In genomic region chr6:153947817-153948447, GRCh38 we compare ENCODE assay signal across 8 cellular contexts.
DNase-seq lines count a peak whose midpoint lies in the region; ATAC-seq and TF ChIP-seq lines count a peak whose summit lies in the region.

No MANE protein-coding gene starts in this region.

- peak; percentile 68 for ATAC-seq in HG02642 (IDR thresholded peaks at IDR 0.05; ENCODE audit: poor library complexity, unreplicated experiment)
- no peak for ATAC-seq in foreskin keratinocyte
- no peak for ATAC-seq in HG03521 (IDR thresholded peaks at IDR 0.05; ENCODE audit: unreplicated experiment)
- no peak for ATAC-seq in GM19328 (IDR thresholded peaks at IDR 0.05; ENCODE audit: unreplicated experiment)

- TF ChIP-seq CTCF in foreskin keratinocyte (conservative IDR thresholded peaks at IDR 0.05), result peak; percentile 43
- TF ChIP-seq CTCF in spleen (IDR thresholded peaks at IDR 0.05 in 8 of 11, conservative IDR thresholded peaks at IDR 0.05 in 3 of 11), result peak in 9 of 11 experiments; percentile 25 to 64 (median 47)

- DNase-seq in A172 (ENCODE audit: low spot score) (peak; percentile 27), ELF-1 (ENCODE audit: low read depth, low spot score) (peak; percentile 78), SHP77 treated with DMSO at 0.1 percent for 48 hours (lab: John Stamatoyannopoulos, UW) (peak; percentile 14), foreskin keratinocyte (no peak), spleen (no peak)

- H3K9me3 ChIP-seq in spleen, result no peaks in the 10 kb centered on the region

- H3K36me3 ChIP-seq in spleen, result no peaks in the 10 kb centered on the region

- no peaks in the 10 kb centered on the region for H3K4me1 ChIP-seq in foreskin keratinocyte
- no peaks in the 10 kb centered on the region for H3K4me1 ChIP-seq in spleen

- H3K4me3 ChIP-seq in spleen, result no peak overlapping the region

- H3K27ac ChIP-seq in foreskin keratinocyte (no peak overlapping the region), spleen (no peak overlapping the region)

- intact Hi-C loops in spleen (cut with DNase I; ENCODE audit: low total_unique reads), result no loop called here

- WGBS in spleen, 5 donors, result 18 to 26% (median 22%) methylated on average over 5 of the region's 5 CpGs

- TF ChIP-seq POLR2A in spleen (IDR thresholded peaks at IDR 0.05), result no peak

- H3K27me3 ChIP-seq in foreskin keratinocyte (no peaks in the 10 kb centered on the region), spleen (replicated peaks in 1 of 7) (no peaks in the 10 kb centered on the region)

Comparison
In these comparisons a context has a peak if more than half of its experiments do, and no peak if none do; other contexts are left out.
1. DNase-seq: peak in A172 (single experiment), ELF-1 (single experiment) and SHP77 treated with DMSO at 0.1 percent for 48 hours (single experiment); none in foreskin keratinocyte (0 of 2) and spleen (single experiment).